Comparison of ENCODE assay signal across 10 cellular contexts in genomic region chr16:85465328-85466307, GRCh38.
DNase-seq lines count a peak whose midpoint lies in the region; ATAC-seq and TF ChIP-seq lines count a peak whose summit lies in the region.
"Had no signal": no experiment of that assay in that cellular context is flagged by ENCODE, and none has a peak within 500 bp of the region (broad histone marks: within the 10 kb centered on the region; RNA-seq: fewer than 3 reads in every experiment).

No MANE protein-coding gene starts in this region.

- POLR2A ChIA-PET in BJ (lab: Charles Lee): no interaction called here

- ATAC-seq in GM21786 (IDR thresholded peaks at IDR 0.05; ENCODE audit: unreplicated experiment): no peak
- no peak for ATAC-seq in GM18520 (IDR thresholded peaks at IDR 0.05; ENCODE audit: unreplicated experiment)

- no peaks in the 10 kb centered on the region for H3K36me3 ChIP-seq in BJ (ENCODE audit: control insufficient read depth, insufficient read depth, low read length)
- H3K36me3 ChIP-seq: esophagus squamous epithelium had no signal

- peak; percentile 35 for DNase-seq in BJ (ENCODE audit: low read depth)
- peak; percentile 62 for DNase-seq in NCI-H1092 treated with DMSO at 0.1 percent for 48 hours (lab: John Stamatoyannopoulos, UW)
- peak; percentile 64 to 65 for DNase-seq in cardiac fibroblast (ENCODE audit: low read depth in 2 of 2)
- DNase-seq in myocyte (ENCODE audit: low read depth): peak; percentile 69
- DNase-seq in NAMALWA (ENCODE audit: low spot score): no peak
- no peak for DNase-seq in central memory CD4-positive, alpha-beta T cell
- DNase-seq: esophagus squamous epithelium, NCI-H446 had no signal

- no peaks in the 10 kb centered on the region for H3K27me3 ChIP-seq in BJ (ENCODE audit: control insufficient read depth, insufficient read depth, low read length)

- TF ChIP-seq CTCF in BJ (IDR thresholded peaks at IDR 0.05; ENCODE audit: insufficient read depth, low read depth, low read length): no peak
- TF ChIP-seq CTCF in cardiac fibroblast (IDR thresholded peaks at IDR 0.05; ENCODE audit: low read depth, low read length): no peak

- H3K4me3 ChIP-seq in BJ (ENCODE audit: low read depth, low read length) (no peak overlapping the region), cardiac fibroblast (replicated peaks in 1 of 2; ENCODE audit: low read depth in 2 of 2, low read length in 2 of 2) (no peak overlapping the region)
- H3K4me3 ChIP-seq: esophagus squamous epithelium had no signal

- CTCF ChIA-PET in BJ (lab: Yijun Ruan, JAX): interaction anchor here (1.4 to 1.6 kb wide), 3 partner anchors 10 to 351 kb away, joined by 3 to 5 read pairs (median 5); no protein-coding TSS in a partner anchor

Comparison
In these comparisons a context has a peak if more than half of its experiments do, and no peak if none do; other contexts are left out.
1. DNase-seq: peak in BJ (single experiment), NCI-H1092 treated with DMSO at 0.1 percent for 48 hours (single experiment), cardiac fibroblast (2 of 2) and myocyte (single experiment); none in NAMALWA (single experiment) and central memory CD4-positive, alpha-beta T cell (single experiment).